Comparison of ENCODE assay signal across 14 cellular contexts in the genomic region with DNA sequence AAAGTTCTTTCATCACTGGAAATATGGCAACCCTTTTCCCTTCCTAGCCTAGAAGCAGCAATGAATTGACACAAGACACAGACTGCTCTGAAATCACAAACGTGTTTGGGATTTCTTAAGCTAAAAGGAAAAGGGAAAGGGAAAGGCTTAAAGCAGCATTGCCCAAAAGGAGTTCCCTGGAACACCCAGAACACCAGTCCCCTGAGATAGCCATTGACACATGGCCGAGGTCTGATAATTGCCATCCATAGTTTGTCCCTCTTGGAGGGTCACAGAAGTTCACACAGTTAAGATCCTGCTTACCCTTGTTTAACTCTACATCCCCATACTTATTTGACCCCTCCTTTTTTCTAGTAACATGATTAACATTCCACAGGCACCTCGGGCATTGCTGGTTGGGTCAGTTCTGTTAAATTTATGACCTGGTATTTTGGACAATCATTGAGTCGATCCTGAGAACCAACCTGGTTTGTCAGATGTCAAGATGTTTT.
DNase-seq lines count a peak whose midpoint lies in the region; ATAC-seq and TF ChIP-seq lines count a peak whose summit lies in the region.
"Had no signal": no experiment of that assay in that cellular context is flagged by ENCODE, and none has a peak within 500 bp of the region (broad histone marks: within the 10 kb centered on the region; RNA-seq: fewer than 3 reads in every experiment).

No MANE protein-coding gene starts in this region.

- no peaks in the 10 kb centered on the region for H3K36me3 Mint-ChIP-seq in stimulated activated naive CD8-positive, alpha-beta T cell treated with anti-CD3 and anti-CD28 coated beads, Interleukin-15, Interleukin-2, amounts not matched to agents 100 ng/mL and 50 ng/mL, for 24 hours (ENCODE audit: low read depth)
- no peaks in the 10 kb centered on the region for H3K36me3 Mint-ChIP-seq in activated CD8-positive, alpha-beta T cell treated with anti-CD3 and anti-CD28 coated beads for 36 hours (ENCODE audit: low read depth)
- no peaks in the 10 kb centered on the region for H3K36me3 Mint-ChIP-seq in memory B cell

- no peaks in the 10 kb centered on the region for H3K36me3 ChIP-seq in WERI-Rb-1
- H3K36me3 ChIP-seq: upper lobe of left lung had no signal

- no peak overlapping the region for H3K4me3 Mint-ChIP-seq in stimulated activated naive CD8-positive, alpha-beta T cell treated with anti-CD3 and anti-CD28 coated beads, Interleukin-15, Interleukin-2, amounts not matched to agents 100 ng/mL and 50 ng/mL, for 24 hours
- H3K4me3 Mint-ChIP-seq in activated CD8-positive, alpha-beta T cell treated with anti-CD3 and anti-CD28 coated beads for 36 hours, result no peak overlapping the region
- H3K4me3 Mint-ChIP-seq in memory B cell, result no peak overlapping the region
- H3K4me3 Mint-ChIP-seq: nephron had no signal

- no peak for ATAC-seq in stimulated activated naive CD8-positive, alpha-beta T cell treated with anti-CD3 and anti-CD28 coated beads, Interleukin-15, Interleukin-2, amounts not matched to agents 100 U/mL and 50 U/mL, for 24 hours
- no peak for ATAC-seq in activated CD8-positive, alpha-beta T cell treated with anti-CD3 and anti-CD28 coated beads for 36 hours
- ATAC-seq in memory B cell (ENCODE audit: low read depth) (no peak), GM18861 (IDR thresholded peaks at IDR 0.05; ENCODE audit: unreplicated experiment) (no peak), HG02678 (IDR thresholded peaks at IDR 0.05; ENCODE audit: unreplicated experiment) (no peak)

- H3K9me3 ChIP-seq in WERI-Rb-1 (ENCODE audit: severe bottlenecking), result no peaks in the 10 kb centered on the region
- H3K9me3 ChIP-seq: upper lobe of left lung had no signal

- intact Hi-C loops in activated CD8-positive, alpha-beta T cell treated with anti-CD3 and anti-CD28 coated beads for 36 hours (cut with micrococcal nuclease), result no loop called here

- CTCF ChIA-PET in activated CD8-positive, alpha-beta T cell treated with anti-CD3 and anti-CD28 coated beads for 36 hours (lab: Charles Lee), result no interaction called here

- H3K27ac Mint-ChIP-seq in stimulated activated naive CD8-positive, alpha-beta T cell treated with anti-CD3 and anti-CD28 coated beads, Interleukin-15, Interleukin-2, amounts not matched to agents 100 ng/mL and 50 ng/mL, for 24 hours, result peak overlapping the region; percentile 71
- peak overlapping the region; percentile 11 for H3K27ac Mint-ChIP-seq in activated CD8-positive, alpha-beta T cell treated with anti-CD3 and anti-CD28 coated beads for 36 hours
- peak overlapping the region; percentile 91 for H3K27ac Mint-ChIP-seq in memory B cell

- peaks cover 39% of the 10 kb centered on the region for H3K4me1 Mint-ChIP-seq in stimulated activated naive CD8-positive, alpha-beta T cell treated with anti-CD3 and anti-CD28 coated beads, Interleukin-15, Interleukin-2, amounts not matched to agents 100 ng/mL and 50 ng/mL, for 24 hours (ENCODE audit: low read depth)
- H3K4me1 Mint-ChIP-seq in activated CD8-positive, alpha-beta T cell treated with anti-CD3 and anti-CD28 coated beads for 36 hours (ENCODE audit: low read depth), result peaks cover 22% of the 10 kb centered on the region
- H3K4me1 Mint-ChIP-seq in memory B cell, result peaks cover 23% of the 10 kb centered on the region
- H3K4me1 Mint-ChIP-seq: nephron had no signal

- POLR2A ChIA-PET in activated CD8-positive, alpha-beta T cell treated with anti-CD3 and anti-CD28 coated beads for 36 hours (lab: Charles Lee), result no interaction called here

- DNase-seq in stimulated activated naive CD8-positive, alpha-beta T cell treated with anti-CD3 and anti-CD28 coated beads, Interleukin-15, Interleukin-2, amounts not matched to agents 100 U/mL and 50 U/mL, for 24 hours, result no peak
- no peak for DNase-seq in activated CD8-positive, alpha-beta T cell treated with anti-CD3 and anti-CD28 coated beads for 36 hours
- DNase-seq in memory B cell (ENCODE audit: low spot score in 2 of 2) (no peak), WERI-Rb-1 (no peak), DMS 273 treated with DMSO at 0.1 percent for 48 hours (lab: John Stamatoyannopoulos, UW) (no peak)
- DNase-seq: activated T-cell treated with anti-CD3 and anti-CD28 coated beads, Interleukin-2, amount 50 U/mL, for 48 hours; DMS79 treated with DMSO at 0.1 percent for 48 hours; GOT3; NCI-H1930; upper lobe of left lung had no signal

- H3K4me3 ChIP-seq in WERI-Rb-1 (ENCODE audit: low read depth, low read length), result no peak overlapping the region
- H3K4me3 ChIP-seq: upper lobe of left lung had no signal

- no peaks in the 10 kb centered on the region for H3K9me3 Mint-ChIP-seq in stimulated activated naive CD8-positive, alpha-beta T cell treated with anti-CD3 and anti-CD28 coated beads, Interleukin-15, Interleukin-2, amounts not matched to agents 100 ng/mL and 50 ng/mL, for 24 hours
- H3K9me3 Mint-ChIP-seq in activated CD8-positive, alpha-beta T cell treated with anti-CD3 and anti-CD28 coated beads for 36 hours, result no peaks in the 10 kb centered on the region
- H3K9me3 Mint-ChIP-seq in memory B cell, result no peaks in the 10 kb centered on the region
- H3K9me3 Mint-ChIP-seq: nephron had no signal

- TF ChIP-seq CTCF in activated CD8-positive, alpha-beta T cell treated with anti-CD3 and anti-CD28 coated beads for 36 hours (IDR thresholded peaks at IDR 0.05), result no peak
- no peak for TF ChIP-seq CTCF in WERI-Rb-1 (IDR thresholded peaks at IDR 0.05; ENCODE audit: low read depth, low read length)

- H3K27me3 Mint-ChIP-seq in stimulated activated naive CD8-positive, alpha-beta T cell treated with anti-CD3 and anti-CD28 coated beads, Interleukin-15, Interleukin-2, amounts not matched to agents 100 ng/mL and 50 ng/mL, for 24 hours, result no peaks in the 10 kb centered on the region
- H3K27me3 Mint-ChIP-seq in activated CD8-positive, alpha-beta T cell treated with anti-CD3 and anti-CD28 coated beads for 36 hours, result no peaks in the 10 kb centered on the region
- H3K27me3 Mint-ChIP-seq in memory B cell, result no peaks in the 10 kb centered on the region

- no peak overlapping the region for H3K27ac ChIP-seq in WERI-Rb-1

- H3K27me3 ChIP-seq in WERI-Rb-1 (ENCODE audit: insufficient read depth, low read depth, severe bottlenecking), result no peaks in the 10 kb centered on the region
- H3K27me3 ChIP-seq: upper lobe of left lung had no signal

Comparison
In these comparisons a context has a peak if more than half of its experiments do, and no peak if none do; other contexts are left out.
1. H3K27ac Mint-ChIP-seq: peak in every context shown above with its lines; median percentile 91 in memory B cell; 71 in stimulated activated naive CD8-positive, alpha-beta T cell treated with anti-CD3 and anti-CD28 coated beads, Interleukin-15, Interleukin-2, amounts not matched to agents 100 ng/mL and 50 ng/mL, for 24 hours; 11 in activated CD8-positive, alpha-beta T cell treated with anti-CD3 and anti-CD28 coated beads for 36 hours.